8 cellular contexts compared by ENCODE assay signal in the genomic region with DNA sequence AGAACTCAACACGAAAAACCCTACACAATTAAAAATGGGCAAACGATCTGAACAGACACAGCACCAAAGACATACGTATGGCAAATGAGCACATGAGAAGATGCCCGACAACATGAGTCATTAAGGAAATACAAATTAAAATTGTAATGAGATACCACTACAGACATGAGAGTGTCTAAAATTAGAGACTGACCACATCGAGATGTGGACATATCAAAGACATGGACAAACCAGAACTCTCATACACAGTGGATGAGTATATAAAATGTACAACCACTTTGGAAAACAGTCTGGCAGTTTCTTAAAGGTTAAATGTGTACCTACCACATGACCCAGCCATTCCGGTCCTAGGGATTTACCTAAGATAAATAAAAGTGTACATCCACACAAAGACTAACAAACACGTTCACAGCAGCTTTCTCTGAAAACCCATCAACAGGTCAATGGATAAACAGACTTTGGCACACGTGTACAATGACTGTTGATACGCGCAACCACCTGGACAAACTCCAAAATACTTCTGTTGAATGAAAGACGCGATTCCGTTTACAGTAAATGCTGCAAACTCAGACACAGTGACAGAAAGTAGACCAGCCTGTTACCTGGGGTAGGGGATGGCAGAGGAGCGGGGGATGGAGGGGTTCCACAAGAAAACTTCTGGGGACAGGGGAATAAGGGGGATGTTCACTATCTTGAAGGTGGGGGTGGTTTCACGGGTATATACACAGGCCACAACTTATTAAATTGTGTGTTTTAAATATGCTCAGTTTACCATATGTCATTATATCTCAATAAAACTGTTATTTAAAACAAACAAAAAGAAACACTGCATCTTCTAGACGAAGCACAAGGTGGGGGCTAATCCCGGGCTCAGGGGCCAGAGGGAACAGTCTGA. TPM values are rescaled to one million over a fixed set of nuclear protein-coding genes. Genes with fewer than 3 reads are reported as not detected.
A peak's percentile ranks its signal among the peaks of the same experiment; 100 is the strongest.
DNase-seq lines count a peak whose midpoint lies in the region; ATAC-seq and TF ChIP-seq lines count a peak whose summit lies in the region.

No MANE protein-coding gene starts in this region.

- TF ChIP-seq CTCF in stomach (IDR thresholded peaks at IDR 0.05) = no peak

- H3K36me3 ChIP-seq in stomach = no peaks in the 10 kb centered on the region

- TF ChIP-seq EP300 in stomach (IDR thresholded peaks at IDR 0.05) = no peak

- H3K27me3 ChIP-seq in stomach = no peaks in the 10 kb centered on the region

- ATAC-seq in left colon (no peak), left lobe of liver (no peak)

- 29 to 43% (median 38%) methylated on average over 17 of the region's 17 CpGs for WGBS in stomach, 5 donors

- DNase-seq in NCI-H2107 treated with DMSO at 0.1 percent for 48 hours (lab: John Stamatoyannopoulos, UW; ENCODE audit: unreplicated experiment) (peak; percentile 76), NCI-H2107 (lab: John Stamatoyannopoulos, UW) (no peak), RKO (ENCODE audit: low spot score) (peak; percentile 61), epithelial cell of prostate (ENCODE audit: low read depth, low spot score) (peak; percentile 50), stomach (no peak), hippocampal formation (lab: John Stamatoyannopoulos, UW) (no peak), left colon (no peak), left lobe of liver (ENCODE audit: low spot score) (no peak)

- H3K9me3 ChIP-seq in stomach = no peaks in the 10 kb centered on the region

- peaks cover 36 to 83% (median 42%) of the 10 kb centered on the region in 4 donors for H3K4me1 ChIP-seq in stomach

- TF ChIP-seq POLR2A in stomach (IDR thresholded peaks at IDR 0.05) = no peak

- intact Hi-C loops in stomach (cut with DNase I; ENCODE audit: low total_unique reads) (loop anchor here (5.0 kb wide), 1 partner anchor 39 kb away; no protein-coding TSS in a partner anchor), left colon (cut with DNase I, micrococcal nuclease) (no loop called here)

- peak overlapping the region; percentile 43 for H3K27ac ChIP-seq in epithelial cell of prostate
- peak overlapping the region; percentile 19 to 85 (median 82) for H3K27ac ChIP-seq in stomach

- peak overlapping the region; percentile 72 to 95 (median 80) for H3K4me3 ChIP-seq in stomach

RNA-seq across cellular contexts. Expression of a gene that starts 2.1 kb away (rescaled TPM):
- 100 to 1,000 TPM in 1 of 5 donors, 10 to 100 TPM in 3, 1 to 10 TPM in 1; 6.1 to 431 (median 42.6) TPM for total RNA-seq in stomach
- 10 to 100 TPM; 20.1 to 42.7 (median 34.5) TPM for polyA plus RNA-seq in stomach
- 10 to 100 TPM; 18.3 to 33.9 TPM for total RNA-seq in left colon
- 55.2 TPM for total RNA-seq in left lobe of liver

Comparison
In these comparisons a context has a peak if more than half of its experiments do, and no peak if none do; other contexts are left out.
1. DNase-seq: peak in NCI-H2107 treated with DMSO at 0.1 percent for 48 hours (single experiment), RKO (single experiment) and epithelial cell of prostate (single experiment); none in NCI-H2107 (single experiment), stomach (single experiment), hippocampal formation (0 of 2), left colon (0 of 2) and left lobe of liver (single experiment).